12 cellular contexts compared by ENCODE assay signal in genomic region chr6:5752282-5752681, GRCh38.
DNase-seq lines count a peak whose midpoint lies in the region; TF ChIP-seq lines count a peak whose summit lies in the region.
"Had no signal": no experiment of that assay in that cellular context is flagged by ENCODE, and none has a peak within 500 bp of the region (broad histone marks: within the 10 kb centered on the region; RNA-seq: fewer than 3 reads in every experiment).

No MANE protein-coding gene starts in this region.

- no peak overlapping the region for H3K4me3 ChIP-seq in AG09309 (ENCODE audit: control insufficient read depth, low read depth, low read length)
- H3K4me3 ChIP-seq in brain microvascular endothelial cell (ENCODE audit: low read depth, low read length) = no peak overlapping the region
- no peak overlapping the region for H3K4me3 ChIP-seq in CD4-positive, alpha-beta memory T cell (ENCODE audit: low read length in 2 of 2)

- H3K36me3 ChIP-seq in KOPT-K1 (ENCODE audit: insufficient read depth, low read length) (peaks cover 4% of the 10 kb centered on the region), brain microvascular endothelial cell (replicated peaks) (no peaks in the 10 kb centered on the region)
- H3K36me3 ChIP-seq in CD4-positive, alpha-beta memory T cell (ENCODE audit: insufficient read depth, low read length) = no peaks in the 10 kb centered on the region

- peak overlapping the region in 1 of 7 donors; percentile 25 for H3K27ac Mint-ChIP-seq in CD4-positive, alpha-beta memory T cell
- H3K27ac Mint-ChIP-seq: dendritic cell treated with granulocyte-macrophage colony-stimulating factor and Interleukin-4, amounts not matched to agents 40 ng/mL and 50 ng/mL, for 4 days had no signal

- no peaks in the 10 kb centered on the region for H3K27me3 Mint-ChIP-seq in CD4-positive, alpha-beta memory T cell
- H3K27me3 Mint-ChIP-seq: dendritic cell treated with granulocyte-macrophage colony-stimulating factor and Interleukin-4, amounts not matched to agents 40 ng/mL and 50 ng/mL, for 4 days; naive B cell had no signal

- in situ Hi-C loops in brain microvascular endothelial cell (cut with HindIII; ENCODE audit: low pct_ligation_motif_present, low sequenced_read_pairs) (no loop called here), GM13977 (cut with MboI; ENCODE audit: low pct_unique_long_range_greater_than_20kb, low sequenced_read_pairs, unreplicated experiment) (no loop called here)

- peaks cover 30% of the 10 kb centered on the region for H3K9me3 ChIP-seq in KOPT-K1 (ENCODE audit: insufficient read depth, low read length, poor library complexity, severe bottlenecking)
- peaks cover 0 to 10% of the 10 kb centered on the region in 2 donors for H3K9me3 ChIP-seq in CD4-positive, alpha-beta memory T cell (ENCODE audit: control insufficient read depth in 1 of 2, low read length in 2 of 2)

- CTCF ChIA-PET in CD4-positive, alpha-beta memory T cell (lab: Charles Lee; ENCODE audit: partially characterized antibody) = no interaction called here

- peak; percentile 60 for DNase-seq in AG09309 (ENCODE audit: low read depth)
- peak; percentile 63 for DNase-seq in brain microvascular endothelial cell
- DNase-seq in inferior parietal cortex (ENCODE audit: extremely low spot score) = peak; percentile 46
- no peak for DNase-seq in stimulated activated CD8-positive, alpha-beta memory T cell treated with anti-CD3 and anti-CD28 coated beads, Interleukin-4, amount 100 ng/mL, for 48 hours
- no peak for DNase-seq in GM13977 (ENCODE audit: low spot score)
- no peak for DNase-seq in activated CD4-positive, CD25-positive, alpha-beta regulatory T cell (lab: John Stamatoyannopoulos, UW)
- DNase-seq in CD4-positive, alpha-beta memory T cell = no peak
- DNase-seq: DMS79, naive B cell had no signal

- H3K4me1 ChIP-seq in CD4-positive, alpha-beta memory T cell (ENCODE audit: insufficient read depth, low read length) = no peaks in the 10 kb centered on the region

- H3K9me3 Mint-ChIP-seq in CD4-positive, alpha-beta memory T cell = peaks cover 2 to 47% (median 26%) of the 10 kb centered on the region in 8 donors

- TF ChIP-seq CTCF in AG09309 (IDR thresholded peaks at IDR 0.05; ENCODE audit: control insufficient read depth, insufficient read depth, low read depth, low read length, missing control alignments) = no peak
- TF ChIP-seq CTCF in brain microvascular endothelial cell (IDR thresholded peaks at IDR 0.05; ENCODE audit: low read depth, low read length, missing control alignments) = no peak
- TF ChIP-seq CTCF in GM13977 (IDR thresholded peaks at IDR 0.05; ENCODE audit: extremely low read depth, insufficient read depth, missing control alignments) = no peak

- H3K36me3 Mint-ChIP-seq in CD4-positive, alpha-beta memory T cell = peaks cover 46 to 67% of the 10 kb centered on the region in 2 donors

- H3K27ac ChIP-seq in KOPT-K1 (ENCODE audit: low read depth, low read length, poor library complexity, severe bottlenecking) (peak overlapping the region; percentile 79), brain microvascular endothelial cell (peak overlapping the region; percentile 15)
- H3K27ac ChIP-seq in CD4-positive, alpha-beta memory T cell (ENCODE audit: low read depth, low read length) = no peak overlapping the region
- H3K27ac ChIP-seq: VCaP had no signal

- H3K27me3 ChIP-seq in brain microvascular endothelial cell (replicated peaks) = no peaks in the 10 kb centered on the region
- no peaks in the 10 kb centered on the region for H3K27me3 ChIP-seq in CD4-positive, alpha-beta memory T cell (ENCODE audit: insufficient read depth, low read length)

- H3K4me3 Mint-ChIP-seq in CD4-positive, alpha-beta memory T cell = no peak overlapping the region
- H3K4me3 Mint-ChIP-seq: dendritic cell treated with granulocyte-macrophage colony-stimulating factor and Interleukin-4, amounts not matched to agents 40 ng/mL and 50 ng/mL, for 4 days; naive B cell had no signal

- intact Hi-C loops in CD4-positive, alpha-beta memory T cell (cut with micrococcal nuclease) = no loop called here

- H3K4me1 Mint-ChIP-seq in CD4-positive, alpha-beta memory T cell = peaks cover 3 to 5% (median 4%) of the 10 kb centered on the region in 4 donors

- POLR2A ChIA-PET in CD4-positive, alpha-beta memory T cell (lab: Charles Lee; ENCODE audit: partially characterized antibody) = no interaction called here

Comparison
In these comparisons a context has a peak if more than half of its experiments do, and no peak if none do; other contexts are left out.
1. DNase-seq: peak in AG09309 (single experiment), brain microvascular endothelial cell (single experiment) and inferior parietal cortex (single experiment); none in stimulated activated CD8-positive, alpha-beta memory T cell treated with anti-CD3 and anti-CD28 coated beads, Interleukin-4, amount 100 ng/mL, for 48 hours (single experiment), GM13977 (single experiment), activated CD4-positive, CD25-positive, alpha-beta regulatory T cell (0 of 4) and CD4-positive, alpha-beta memory T cell (0 of 5).